Comparison of ENCODE assay signal across 12 cellular contexts in the genomic region with DNA sequence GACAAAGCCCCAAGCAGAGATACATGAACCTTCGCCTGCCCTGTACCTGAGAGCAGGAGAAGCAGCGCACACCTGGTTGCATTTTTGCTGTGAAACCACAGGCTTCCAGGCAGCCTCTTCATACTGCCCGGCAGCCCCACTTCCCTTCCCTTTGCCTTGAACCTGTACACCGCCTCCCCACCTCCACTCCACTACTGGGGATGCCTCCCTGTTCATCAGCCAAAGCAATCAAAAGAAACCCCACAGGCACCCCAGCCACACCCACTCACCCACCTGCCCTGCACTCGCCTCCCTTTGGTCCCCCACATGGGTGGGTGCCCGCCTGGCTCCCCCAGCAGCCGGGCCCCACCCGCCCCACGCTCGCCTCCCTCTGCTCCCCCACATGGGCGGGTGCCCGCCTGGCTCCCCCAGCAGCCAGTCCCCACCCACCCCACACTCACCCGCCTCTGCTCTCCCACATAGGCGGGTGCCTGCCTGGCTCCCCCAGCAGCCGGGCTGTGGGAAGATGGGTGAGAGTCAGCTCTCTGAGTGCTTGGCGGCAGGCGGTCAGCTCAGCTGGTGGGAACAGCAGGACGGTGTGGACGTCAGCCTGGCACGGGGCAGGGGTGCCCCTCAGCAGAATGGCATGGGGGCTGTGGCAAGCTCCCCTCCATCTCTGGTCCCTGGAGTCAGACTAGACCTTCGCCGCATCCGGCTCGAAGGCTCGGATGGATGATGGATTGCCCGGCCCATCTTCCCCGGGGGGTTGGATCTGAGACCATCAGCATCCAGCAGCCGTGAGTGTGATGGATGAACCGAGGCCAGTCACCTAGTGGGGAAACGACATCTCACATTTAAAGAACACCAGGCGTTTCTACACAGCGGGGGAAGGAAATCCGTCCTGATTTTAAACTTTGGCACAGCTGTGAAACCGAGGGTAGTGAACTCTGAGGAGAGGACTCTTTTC.
"Had no signal": no experiment of that assay in that cellular context is flagged by ENCODE, and none has a peak within 500 bp of the region (broad histone marks: within the 10 kb centered on the region; RNA-seq: fewer than 3 reads in every experiment).

No MANE protein-coding gene starts in this region.

- H3K27me3 ChIP-seq: right atrium auricular region had no signal

- ATAC-seq: activated CD4-positive, CD25-positive, alpha-beta regulatory T cell treated with anti-CD3 and anti-CD28 coated beads, Interleukin-2, amount 50 U/mL, for 24 hours; gastrocnemius medialis; heart right ventricle; left lung had no signal

- H3K36me3 ChIP-seq: right atrium auricular region, transverse colon had no signal

- H3K9me3 Mint-ChIP-seq: activated CD4-positive, alpha-beta memory T cell treated with anti-CD3 and anti-CD28 coated beads, Interleukin-2, amount 10 ng/mL, durations not matched to agents 7 days and 5 days; T-helper 1 cell treated with Interleukin-12 subunit alpha and Interleukin-12 subunit beta and Interleukin-4 antibody, amounts not matched to agents 30 μg/mL and 1 μg/mL, for 36 hours had no signal

- DNase-seq: activated CD4-positive, alpha-beta memory T cell treated with anti-CD3 and anti-CD28 coated beads, Interleukin-2, amount 10 ng/mL, durations not matched to agents 7 days and 5 days; activated CD8-positive, alpha-beta memory T cell treated with anti-CD3 and anti-CD28 coated beads, Interleukin-2, amount 50 U/mL, for 4 hours; activated naive CD4-positive, alpha-beta T cell treated with Interleukin-2 at 50 U/mL for 16 hours; gastrocnemius medialis; heart right ventricle; mesendoderm; small intestine; transverse colon had no signal

- H3K27ac ChIP-seq: gastrocnemius medialis, heart right ventricle, left lung, right atrium auricular region, transverse colon had no signal

- H3K9me3 ChIP-seq: gastrocnemius medialis, heart right ventricle, left lung, right atrium auricular region, transverse colon had no signal

- H3K4me3 ChIP-seq: gastrocnemius medialis, heart right ventricle, left lung, right atrium auricular region, transverse colon had no signal

- H3K4me3 Mint-ChIP-seq: activated CD4-positive, alpha-beta memory T cell treated with anti-CD3 and anti-CD28 coated beads, Interleukin-2, amount 10 ng/mL, durations not matched to agents 7 days and 5 days; T-helper 1 cell treated with Interleukin-12 subunit alpha and Interleukin-12 subunit beta and Interleukin-4 antibody, amounts not matched to agents 30 μg/mL and 1 μg/mL, for 36 hours had no signal

- H3K27ac Mint-ChIP-seq: activated CD4-positive, alpha-beta memory T cell treated with anti-CD3 and anti-CD28 coated beads, Interleukin-2, amount 10 ng/mL, durations not matched to agents 7 days and 5 days; T-helper 1 cell treated with Interleukin-12 subunit alpha and Interleukin-12 subunit beta and Interleukin-4 antibody, amounts not matched to agents 30 μg/mL and 1 μg/mL, for 36 hours had no signal

- H3K27me3 Mint-ChIP-seq: activated CD4-positive, alpha-beta memory T cell treated with anti-CD3 and anti-CD28 coated beads, Interleukin-2, amount 10 ng/mL, durations not matched to agents 7 days and 5 days had no signal

- H3K4me1 Mint-ChIP-seq: activated CD4-positive, alpha-beta memory T cell treated with anti-CD3 and anti-CD28 coated beads, Interleukin-2, amount 10 ng/mL, durations not matched to agents 7 days and 5 days had no signal
